Comparison of ENCODE assay signal across 11 cellular contexts in genomic region chr1:228148971-228149340, GRCh38. TPM values are rescaled to one million over a fixed set of nuclear protein-coding genes. Genes with fewer than 3 reads are reported as not detected.
A peak's percentile ranks its signal among the peaks of the same experiment; 100 is the strongest.
DNase-seq lines count a peak whose midpoint lies in the region; FAIRE-seq and TF ChIP-seq lines count a peak whose summit lies in the region.
"Had no signal": no experiment of that assay in that cellular context is flagged by ENCODE, and none has a peak within 500 bp of the region (broad histone marks: within the 10 kb centered on the region; RNA-seq: fewer than 3 reads in every experiment).

No MANE protein-coding gene starts in this region.

- H3K79me1 ChIP-seq in H1 (ENCODE audit: low read depth, low read length): peaks cover under 1% of the 10 kb centered on the region

- no peak for FAIRE-seq in H1 (lab: Jason Lieb, UNC)
- FAIRE-seq in frontal cortex (lab: Jason Lieb, UNC): no peak
- FAIRE-seq: H54, RCC 7860 had no signal

- no peak overlapping the region for H3K56ac ChIP-seq in H1 (replicated peaks; ENCODE audit: insufficient read length, low read depth, low read length)

- no peak for TF ChIP-seq CTCF in H1 (IDR thresholded peaks at IDR 0.05; ENCODE audit: control extremely low read depth in 1 of 3, insufficient read depth in 1 of 3, low read depth in 1 of 3, low read length in 3 of 3)

- H3K9me3 ChIP-seq in H1 (ENCODE audit: insufficient read depth in 2 of 2, low read depth in 1 of 2, low read length in 1 of 2) (no peaks in the 10 kb centered on the region), mucosa of rectum (ENCODE audit: control insufficient read depth in 2 of 2, low read length in 2 of 2) (no peaks in the 10 kb centered on the region)
- H3K9me3 ChIP-seq: body of pancreas had no signal

- no peaks in the 10 kb centered on the region; the same call in 1 of the 2 replicates for H3K23me2 ChIP-seq in H1 (ENCODE audit: low read depth, low read length)

- no peak overlapping the region for H2AFZ ChIP-seq in H1 (ENCODE audit: low read length)

- no peak overlapping the region for H4K5ac ChIP-seq in H1 (ENCODE audit: insufficient read length, low read depth, low read length)

- TF ChIP-seq POLR2A in H1 (IDR thresholded peaks at IDR 0.05; ENCODE audit: control extremely low read depth in 1 of 2, low read depth in 2 of 2, low read length in 2 of 2): no peak

- no peak overlapping the region for H4K91ac ChIP-seq in H1 (replicated peaks; ENCODE audit: insufficient read length, low read length)

- H2AK5ac ChIP-seq in H1 (ENCODE audit: low read depth, low read length): no peak overlapping the region

- H3K23ac ChIP-seq in H1 (ENCODE audit: insufficient read length): no peak overlapping the region

- H3K14ac ChIP-seq in H1 (ENCODE audit: insufficient read length): no peak overlapping the region

- no peak overlapping the region for H3K18ac ChIP-seq in H1 (ENCODE audit: extremely low read depth, low read length)

- H3K27me3 ChIP-seq in H1 (replicated peaks in 1 of 4; ENCODE audit: control insufficient read depth in 3 of 4, extremely low read depth in 1 of 4, insufficient read depth in 3 of 4, low read length in 3 of 4) (no peaks in the 10 kb centered on the region), mucosa of rectum (ENCODE audit: control insufficient read depth in 2 of 2, insufficient read depth in 2 of 2, low read length in 2 of 2) (no peaks in the 10 kb centered on the region)
- H3K27me3 ChIP-seq: body of pancreas had no signal

- no peak overlapping the region for H2BK120ac ChIP-seq in H1 (replicated peaks; ENCODE audit: low read depth, low read length)

- no peak overlapping the region for H3K27ac ChIP-seq in H1 (ENCODE audit: low read depth, low read length)
- H3K27ac ChIP-seq in mucosa of rectum (ENCODE audit: low read depth in 2 of 2, low read length in 2 of 2): peak overlapping the region; percentile 44 to 63
- H3K27ac ChIP-seq in temporal lobe (ENCODE audit: low read depth, low read length): peak overlapping the region; percentile 95

- POLR2A ChIA-PET in H1 (lab: Charles Lee; ENCODE audit: partially characterized antibody): interaction anchor here (1.2 to 3.1 kb wide), 5 partner anchors 8 to 49 kb away, joined by 3 to 18 read pairs (median 4); partner anchors contain the start of gene GUK1

- CTCF ChIA-PET in H1 (lab: Charles Lee; ENCODE audit: partially characterized antibody): interaction anchor here (1.1 to 2.8 kb wide), 5 partner anchors 14 to 145 kb away, joined by 3 to 10 read pairs (median 4); partner anchors contain the start of gene IBA57

- H2BK20ac ChIP-seq in H1 (ENCODE audit: low read length): no peak overlapping the region

- no peak overlapping the region for H3K4me2 ChIP-seq in H1 (ENCODE audit: insufficient read depth in 1 of 2, low read depth in 2 of 2, low read length in 2 of 2)

- H2BK5ac ChIP-seq in H1 (ENCODE audit: low read depth, low read length): peak overlapping the region; percentile 3; the same call in 1 of the 2 replicates

- TF ChIP-seq RAD21 in H1 (IDR thresholded peaks at IDR 0.05 in 1 of 2, conservative IDR thresholded peaks at IDR 0.05 in 1 of 2; ENCODE audit: low read depth in 2 of 2, low read length in 2 of 2): no peak

- H3K4me3 ChIP-seq in H1 (ENCODE audit: extremely low read depth in 1 of 4, insufficient read depth in 2 of 4, low read depth in 3 of 4, low read length in 4 of 4) (no peak overlapping the region), mucosa of rectum (ENCODE audit: low read length in 2 of 2) (no peak overlapping the region)
- H3K4me3 ChIP-seq: body of pancreas had no signal

- H3K4ac ChIP-seq in H1 (replicated peaks; ENCODE audit: insufficient read length, low read depth, low read length): no peak overlapping the region

- H3K36me3 ChIP-seq in H1 (ENCODE audit: control insufficient read depth in 2 of 4, insufficient read depth in 4 of 4, low read length in 3 of 4) (no peaks in the 10 kb centered on the region), mucosa of rectum (ENCODE audit: control insufficient read depth in 2 of 2, insufficient read depth in 2 of 2, low read length in 2 of 2) (peaks cover 14 to 16% of the 10 kb centered on the region in 2 donors)

- 91% methylated on average over 8 of the region's 8 CpGs; no CpG with 5 or more reads in 1 of the 2 experiments for WGBS in H1 (ENCODE audit: extremely low coverage in 1 of 2, insufficient coverage in 1 of 2, insufficient read length in 1 of 2, insufficient replicate concordance in 2 of 2, low coverage in 1 of 2, low lambda C conversion rate in 2 of 2, missing lambda C conversion rate in 1 of 2), 2 experiments

- TF ChIP-seq EP300 in H1 (IDR thresholded peaks at IDR 0.05; ENCODE audit: borderline replicate concordance in 1 of 2, low read depth in 2 of 2, low read length in 2 of 2): no peak

- H3K4me1 ChIP-seq in H1 (replicated peaks in 1 of 4; ENCODE audit: control insufficient read depth in 3 of 4, insufficient read depth in 4 of 4, low read length in 3 of 4) (peaks cover 0 to 10% (median 4%) of the 10 kb centered on the region in 4 experiments; a peak in 1 of 7 replicates), mucosa of rectum (ENCODE audit: control insufficient read depth in 2 of 2, insufficient read depth in 2 of 2, low read length in 2 of 2) (peaks cover 0 to 4% of the 10 kb centered on the region in 2 donors)

- H3K9ac ChIP-seq in H1 (replicated peaks in 1 of 4; ENCODE audit: extremely low read depth in 1 of 4, low read depth in 3 of 4, low read length in 3 of 4) (no peak overlapping the region), mucosa of rectum (ENCODE audit: low read depth in 1 of 2, low read length in 2 of 2) (no peak overlapping the region)

- H3K79me2 ChIP-seq in H1 (ENCODE audit: control insufficient read depth in 1 of 2, insufficient read depth in 2 of 2, low read length in 2 of 2): peaks cover 0 to 10% of the 10 kb centered on the region in 2 experiments; a peak in 2 of 4 replicates

- peaks cover 0 to 13% of the 10 kb centered on the region in 2 experiments for H4K20me1 ChIP-seq in H1 (replicated peaks in 1 of 2; ENCODE audit: control insufficient read depth in 1 of 2, insufficient read depth in 2 of 2, low read length in 2 of 2)

- H2BK15ac ChIP-seq in H1 (ENCODE audit: low read length): no peak overlapping the region

- H2BK12ac ChIP-seq in H1 (ENCODE audit: low read depth, low read length): no peak overlapping the region

- DNase-seq in NCI-H69 (lab: John Stamatoyannopoulos, UW) (peak; percentile 26), H1 (ENCODE audit: low read depth in 1 of 2, low spot score in 2 of 2) (peak in 1 of 2 experiments; percentile 45), frontal cortex (ENCODE audit: low spot score in 2 of 2) (no peak), A172 (ENCODE audit: low spot score) (no peak), DMS79 treated with DMSO at 0.1 percent for 48 hours (lab: John Stamatoyannopoulos, UW) (no peak)
- no peak for DNase-seq in stimulated activated CD4-positive, alpha-beta T cell treated with anti-CD3 and anti-CD28 coated beads, Interleukin-4, amount 100 ng/mL, for 4 hours

- H4K8ac ChIP-seq in H1 (ENCODE audit: extremely low read depth, insufficient read depth, low read length): 0 out of 2 replicates have a peak overlapping the region, but pooled peaks have one; percentile 18

RNA-seq across cellular contexts. Expression of gene GJC2, which starts 0.8 kb away (rescaled TPM):
- total RNA-seq in H1 (2021; fragmentation: NEBNext Ultra II Directional; extraction: Animal tissue kit (Norgen Biotek cat#: 25700)): 0.54 and 0.55 TPM in 2 replicates
- polyA plus RNA-seq in H1 (2011; rRNA removed): 0.17 and 0.28 TPM in 2 replicates
- 0.27 TPM for polyA plus RNA-seq in H1 (2011; cell fraction: cytosol; rRNA removed)
- 0.54 TPM for polyA plus RNA-seq in H1 (2011; cell fraction: nucleus; rRNA removed)
- polyA plus RNA-seq in H1 (2012, experiment 1 of 2): 0.25 to 0.57 TPM (median 0.40 TPM) in 4 replicates
- polyA plus RNA-seq in H1 (2012, experiment 2 of 2): 0.10 TPM
- 0.36 TPM for polyA plus RNA-seq in H1 (2013, experiment 1 of 2)
- 0.40 TPM for polyA plus RNA-seq in H1 (2013, experiment 2 of 2)
- polyA minus RNA-seq in H1 (2011; rRNA and poly(A)+ RNA removed): 0.16 and 0.22 TPM in 2 replicates
- polyA minus RNA-seq in H1 (2011; cell fraction: cytosol; rRNA and poly(A)+ RNA removed): not detected
- 0.60 TPM for polyA minus RNA-seq in H1 (2011; cell fraction: nucleus; rRNA and poly(A)+ RNA removed)
- total RNA-seq in temporal lobe (0.74 TPM), frontal cortex (0.82 TPM)
- total RNA-seq in A172 (2014; rRNA removed; shearing (Covaris generic)): 6.6 and 16.8 TPM in 2 replicates

RNA-seq across cellular contexts. Expression of gene GUK1, which starts 8.9 kb away (rescaled TPM):
- 68.5 TPM in 2 replicates for total RNA-seq in H1 (2021; fragmentation: NEBNext Ultra II Directional; extraction: Animal tissue kit (Norgen Biotek cat#: 25700))
- polyA plus RNA-seq in H1 (2011; rRNA removed): 182 and 183 TPM in 2 replicates
- 167 TPM for polyA plus RNA-seq in H1 (2011; cell fraction: cytosol; rRNA removed)
- polyA plus RNA-seq in H1 (2011; cell fraction: nucleus; rRNA removed): 249 TPM
- 36.2 to 105 TPM (median 94.7 TPM) in 4 replicates for polyA plus RNA-seq in H1 (2012, experiment 1 of 2)
- polyA plus RNA-seq in H1 (2012, experiment 2 of 2): 106 TPM
- polyA plus RNA-seq in H1 (2013, experiment 1 of 2): 97.5 TPM
- 90.9 TPM for polyA plus RNA-seq in H1 (2013, experiment 2 of 2)
- 25.4 and 32.8 TPM in 2 replicates for polyA minus RNA-seq in H1 (2011; rRNA and poly(A)+ RNA removed)
- 33.8 TPM for polyA minus RNA-seq in H1 (2011; cell fraction: cytosol; rRNA and poly(A)+ RNA removed)
- 70.3 TPM for polyA minus RNA-seq in H1 (2011; cell fraction: nucleus; rRNA and poly(A)+ RNA removed)
- total RNA-seq in temporal lobe: 109 TPM
- 130 TPM for total RNA-seq in frontal cortex
- 407 and 501 TPM in 2 replicates for total RNA-seq in A172 (2014; rRNA removed; shearing (Covaris generic))

RNA-seq across cellular contexts. Expression of gene IBA57, which starts 16.6 kb away (rescaled TPM):
- 5.9 and 7.8 TPM in 2 replicates for total RNA-seq in H1 (2021; fragmentation: NEBNext Ultra II Directional; extraction: Animal tissue kit (Norgen Biotek cat#: 25700))
- 2.6 and 5.3 TPM in 2 replicates for polyA plus RNA-seq in H1 (2011; rRNA removed)
- 4.6 TPM for polyA plus RNA-seq in H1 (2011; cell fraction: cytosol; rRNA removed)
- polyA plus RNA-seq in H1 (2011; cell fraction: nucleus; rRNA removed): 7.1 TPM
- polyA plus RNA-seq in H1 (2012, experiment 1 of 2): 2.9 to 3.9 TPM (median 3.6 TPM) in 4 replicates
- polyA plus RNA-seq in H1 (2012, experiment 2 of 2): 1.6 TPM
- polyA plus RNA-seq in H1 (2013, experiment 1 of 2): 2.3 TPM
- polyA plus RNA-seq in H1 (2013, experiment 2 of 2): 2.3 TPM
- 3.2 and 3.3 TPM in 2 replicates for polyA minus RNA-seq in H1 (2011; rRNA and poly(A)+ RNA removed)
- polyA minus RNA-seq in H1 (2011; cell fraction: cytosol; rRNA and poly(A)+ RNA removed): 2.8 TPM
- polyA minus RNA-seq in H1 (2011; cell fraction: nucleus; rRNA and poly(A)+ RNA removed): 8.4 TPM
- total RNA-seq in temporal lobe (4.2 TPM), frontal cortex (2.9 TPM)
- total RNA-seq in A172 (2014; rRNA removed; shearing (Covaris generic)): 7.4 and 8.5 TPM in 2 replicates

RNA-seq across cellular contexts. Expression of gene MRPL55, which starts 39.9 kb away (rescaled TPM):
- total RNA-seq in H1 (2021; fragmentation: NEBNext Ultra II Directional; extraction: Animal tissue kit (Norgen Biotek cat#: 25700)): 59.0 and 62.7 TPM in 2 replicates
- polyA plus RNA-seq in H1 (2011; rRNA removed): 244 and 249 TPM in 2 replicates
- 186 TPM for polyA plus RNA-seq in H1 (2011; cell fraction: cytosol; rRNA removed)
- polyA plus RNA-seq in H1 (2011; cell fraction: nucleus; rRNA removed): 157 TPM
- polyA plus RNA-seq in H1 (2012, experiment 1 of 2): 31.0 to 91.5 TPM (median 85.9 TPM) in 4 replicates
- polyA plus RNA-seq in H1 (2012, experiment 2 of 2): 110 TPM
- polyA plus RNA-seq in H1 (2013, experiment 1 of 2): 72.3 TPM
- polyA plus RNA-seq in H1 (2013, experiment 2 of 2): 69.2 TPM
- polyA minus RNA-seq in H1 (2011; rRNA and poly(A)+ RNA removed): 30.6 and 36.8 TPM in 2 replicates
- polyA minus RNA-seq in H1 (2011; cell fraction: cytosol; rRNA and poly(A)+ RNA removed): 38.5 TPM
- polyA minus RNA-seq in H1 (2011; cell fraction: nucleus; rRNA and poly(A)+ RNA removed): 46.7 TPM
- total RNA-seq in temporal lobe: 66.4 TPM
- 33.4 TPM for total RNA-seq in frontal cortex
- total RNA-seq in A172 (2014; rRNA removed; shearing (Covaris generic)): 103 and 141 TPM in 2 replicates

RNA-seq across cellular contexts. Expression of gene C1orf35, which starts 45.8 kb away (rescaled TPM):
- 19.9 and 22.5 TPM in 2 replicates for total RNA-seq in H1 (2021; fragmentation: NEBNext Ultra II Directional; extraction: Animal tissue kit (Norgen Biotek cat#: 25700))
- 18.6 and 28.5 TPM in 2 replicates for polyA plus RNA-seq in H1 (2011; rRNA removed)
- polyA plus RNA-seq in H1 (2011; cell fraction: cytosol; rRNA removed): 23.7 TPM
- 41.3 TPM for polyA plus RNA-seq in H1 (2011; cell fraction: nucleus; rRNA removed)
- 15.0 to 30.9 TPM (median 25.2 TPM) in 4 replicates for polyA plus RNA-seq in H1 (2012, experiment 1 of 2)
- polyA plus RNA-seq in H1 (2012, experiment 2 of 2): 17.1 TPM
- polyA plus RNA-seq in H1 (2013, experiment 1 of 2): 26.2 TPM
- polyA plus RNA-seq in H1 (2013, experiment 2 of 2): 25.8 TPM
- polyA minus RNA-seq in H1 (2011; rRNA and poly(A)+ RNA removed): 1.3 and 1.4 TPM in 2 replicates
- polyA minus RNA-seq in H1 (2011; cell fraction: cytosol; rRNA and poly(A)+ RNA removed): 4.6 TPM
- polyA minus RNA-seq in H1 (2011; cell fraction: nucleus; rRNA and poly(A)+ RNA removed): 5.5 TPM
- total RNA-seq in temporal lobe: 5.4 TPM
- total RNA-seq in frontal cortex: 4.1 TPM
- total RNA-seq in A172 (2014; rRNA removed; shearing (Covaris generic)): 31.7 and 31.8 TPM in 2 replicates
